17 cellular contexts compared by ENCODE assay signal in the genomic region with DNA sequence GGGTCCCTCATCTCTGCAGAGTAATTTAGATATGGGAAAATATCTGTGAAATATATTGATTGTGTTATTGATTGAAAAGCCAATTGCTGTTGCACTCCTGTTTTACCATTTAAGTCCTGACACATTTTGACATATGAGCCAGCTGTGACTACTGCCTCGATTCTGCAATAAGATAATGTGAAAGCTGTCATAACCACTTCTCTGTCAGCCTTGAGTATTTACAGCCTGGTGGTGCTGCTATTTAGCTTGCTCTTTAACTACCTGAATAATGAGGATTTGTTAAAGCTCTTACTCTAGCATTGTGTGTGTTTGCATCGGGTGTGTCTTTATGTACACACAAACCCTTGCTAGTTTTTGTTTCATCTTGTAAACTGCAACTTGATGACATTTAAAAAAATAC.
A peak's percentile ranks its signal among the peaks of the same experiment; 100 is the strongest.
DNase-seq lines count a peak whose midpoint lies in the region; ATAC-seq and TF ChIP-seq lines count a peak whose summit lies in the region.
"Had no signal": no experiment of that assay in that cellular context is flagged by ENCODE, and none has a peak within 500 bp of the region (broad histone marks: within the 10 kb centered on the region; RNA-seq: fewer than 3 reads in every experiment).

No MANE protein-coding gene starts in this region.

- H3K9me3 ChIP-seq in endocrine pancreas (ENCODE audit: control insufficient read depth, low read length) (no peaks in the 10 kb centered on the region), right atrium auricular region (peaks cover 3 to 13% of the 10 kb centered on the region in 2 donors)
- H3K9me3 ChIP-seq: suprapubic skin had no signal

- H3K27ac ChIP-seq in right atrium auricular region: no peak overlapping the region
- H3K27ac ChIP-seq: suprapubic skin had no signal

- H3K4me3 ChIP-seq in endocrine pancreas (ENCODE audit: control insufficient read depth, insufficient read depth, low read length): no peak overlapping the region
- no peak overlapping the region for H3K4me3 ChIP-seq in right atrium auricular region
- H3K4me3 ChIP-seq: smooth muscle cell, suprapubic skin had no signal

- no peak for TF ChIP-seq CTCF in right atrium auricular region (IDR thresholded peaks at IDR 0.05)

- peak overlapping the region; percentile 51 for H3K9ac ChIP-seq in endocrine pancreas (ENCODE audit: control insufficient read depth, insufficient read depth, low read length)

- H3K4me1 ChIP-seq in endocrine pancreas (ENCODE audit: control insufficient read depth, insufficient read depth, low read length) (peaks cover 25% of the 10 kb centered on the region), right atrium auricular region (no peaks in the 10 kb centered on the region)
- H3K4me1 ChIP-seq: suprapubic skin had no signal

- DNase-seq in DMS153 (lab: John Stamatoyannopoulos, UW): peak; percentile 89
- DNase-seq in NCI-H1105 treated with DMSO at 0.1 percent for 48 hours (lab: John Stamatoyannopoulos, UW): peak; percentile 29
- DNase-seq in NCI-H524 treated with DMSO at 0.1 percent for 48 hours (lab: John Stamatoyannopoulos, UW): peak; percentile 84
- no peak for DNase-seq in stimulated activated naive CD4-positive, alpha-beta T cell treated with Interleukin-2 at 50 U/mL for 16 hours (lab: John Stamatoyannopoulos, UW)
- DNase-seq in right atrium auricular region (ENCODE audit: low spot score): no peak
- DNase-seq: amniotic stem cell; caudate nucleus; effector memory CD8-positive, alpha-beta T cell; kidney glomerular epithelial cell; mesendoderm; MM.1S; Right ventricle myocardium superior had no signal

- ATAC-seq in HG02973 (IDR thresholded peaks at IDR 0.05; ENCODE audit: unreplicated experiment): no peak
- ATAC-seq: effector memory CD8-positive, alpha-beta T cell; natural killer cell treated with Interleukin-12 subunit alpha and Interleukin-12 subunit beta and Interleukin-15 and Interleukin-18, amount 100 ng/mL, for 72 hours had no signal

- H3K36me3 ChIP-seq in endocrine pancreas (ENCODE audit: control insufficient read depth, insufficient read depth, low read length) (no peaks in the 10 kb centered on the region), right atrium auricular region (no peaks in the 10 kb centered on the region)
- H3K36me3 ChIP-seq: suprapubic skin had no signal

- no peaks in the 10 kb centered on the region for H3K27me3 ChIP-seq in endocrine pancreas (ENCODE audit: control insufficient read depth, insufficient read depth, low read length)
- H3K27me3 ChIP-seq in right atrium auricular region: no peaks in the 10 kb centered on the region
- H3K27me3 ChIP-seq: suprapubic skin had no signal

Comparison
In these comparisons a context has a peak if more than half of its experiments do, and no peak if none do; other contexts are left out.
1. DNase-seq: peak in DMS153 (single experiment), NCI-H1105 treated with DMSO at 0.1 percent for 48 hours (single experiment) and NCI-H524 treated with DMSO at 0.1 percent for 48 hours (single experiment); none in stimulated activated naive CD4-positive, alpha-beta T cell treated with Interleukin-2 at 50 U/mL for 16 hours (single experiment) and right atrium auricular region (single experiment).